12 cellular contexts compared by ENCODE assay signal in genomic region chr3:10251006-10251405, GRCh38.
DNase-seq lines count a peak whose midpoint lies in the region; ATAC-seq lines count a peak whose summit lies in the region.
"Had no signal": no experiment of that assay in that cellular context is flagged by ENCODE, and none has a peak within 500 bp of the region (broad histone marks: within the 10 kb centered on the region; RNA-seq: fewer than 3 reads in every experiment).

No MANE protein-coding gene starts in this region.

- H4K20me1 ChIP-seq in BLaER1 treated with 17β-estradiol and CSF1 and Interleukin-3, amounts not matched to agents 10 nM and 100 nM, result peaks cover 57 to 72% (median 68%) of the 10 kb centered on the region in 11 experiments

- H3K9me3 ChIP-seq in BLaER1 treated with 17β-estradiol and CSF1 and Interleukin-3, amounts not matched to agents 10 nM and 100 nM (replicated peaks in 1 of 11), result peaks cover 5 to 21% (median 9%) of the 10 kb centered on the region in 11 experiments
- H3K9me3 ChIP-seq in HAP-1, result peaks cover 1% of the 10 kb centered on the region; the same call in 1 of the 2 replicates
- no peaks in the 10 kb centered on the region for H3K9me3 ChIP-seq in muscle layer of colon (ENCODE audit: low read length)

- H3K36me3 Mint-ChIP-seq in activated naive CD8-positive, alpha-beta T cell, result peaks cover 30% of the 10 kb centered on the region

- no peak for ATAC-seq in GM18511 (IDR thresholded peaks at IDR 0.05; ENCODE audit: unreplicated experiment)
- ATAC-seq: heart left ventricle had no signal

- H3K4me1 Mint-ChIP-seq in activated naive CD8-positive, alpha-beta T cell (ENCODE audit: low read depth), result peaks cover 66% of the 10 kb centered on the region

- H3K27ac ChIP-seq in BLaER1 treated with 17β-estradiol and CSF1 and Interleukin-3, amounts not matched to agents 10 nM and 100 nM, result peak overlapping the region in 7 of 11 experiments; percentile 21 to 98 (median 96); a peak in 7 of 22 replicates
- no peak overlapping the region for H3K27ac ChIP-seq in muscle layer of colon (ENCODE audit: low read depth, low read length)
- H3K27ac ChIP-seq: heart left ventricle had no signal

- peak overlapping the region; percentile 97 for H3K4me3 Mint-ChIP-seq in activated naive CD8-positive, alpha-beta T cell

- H3K27me3 Mint-ChIP-seq in activated naive CD8-positive, alpha-beta T cell, result no peaks in the 10 kb centered on the region

- peak overlapping the region; percentile 92 to 97 (median 95); a peak in 20 of 22 replicates for H3K9ac ChIP-seq in BLaER1 treated with 17β-estradiol and CSF1 and Interleukin-3, amounts not matched to agents 10 nM and 100 nM
- H3K9ac ChIP-seq in muscle layer of colon (ENCODE audit: low read length), result peak overlapping the region; percentile 27

- H3K27me3 ChIP-seq in BLaER1 treated with 17β-estradiol and CSF1 and Interleukin-3, amounts not matched to agents 10 nM and 100 nM, result no peaks in the 10 kb centered on the region
- H3K27me3 ChIP-seq in HAP-1 (ENCODE audit: low read depth) (no peaks in the 10 kb centered on the region), muscle layer of colon (ENCODE audit: control insufficient read depth in 1 of 2, insufficient read depth in 2 of 2, low read length in 2 of 2) (no peaks in the 10 kb centered on the region)
- H3K27me3 ChIP-seq: heart left ventricle had no signal

- H3K4me1 ChIP-seq in BLaER1 treated with 17β-estradiol and CSF1 and Interleukin-3, amounts not matched to agents 10 nM and 100 nM, result peaks cover 39 to 65% (median 51%) of the 10 kb centered on the region in 10 experiments
- H3K4me1 ChIP-seq in HAP-1 (peaks cover 5% of the 10 kb centered on the region; the same call in 1 of the 2 replicates), muscle layer of colon (ENCODE audit: insufficient read depth, low read length) (peaks cover 19% of the 10 kb centered on the region)

- H3K9me3 Mint-ChIP-seq in activated naive CD8-positive, alpha-beta T cell (ENCODE audit: low read depth), result peaks cover 3% of the 10 kb centered on the region

- H3K4me2 ChIP-seq in BLaER1 treated with 17β-estradiol and CSF1 and Interleukin-3, amounts not matched to agents 10 nM and 100 nM, result peak overlapping the region; percentile 89 to 98 (median 94)

- in situ Hi-C loops in HAP-1 (cut with MboI; ENCODE audit: low sequenced_read_pairs), result no loop called here

- peak overlapping the region; percentile 80 to 92 (median 86); a peak in 19 of 20 replicates for H3K4me3 ChIP-seq in BLaER1 treated with 17β-estradiol and CSF1 and Interleukin-3, amounts not matched to agents 10 nM and 100 nM
- H3K4me3 ChIP-seq in HAP-1 (peak overlapping the region; percentile 71; the same call in 1 of the 2 replicates), muscle layer of colon (ENCODE audit: low read depth in 1 of 2, low read length in 2 of 2) (no peak overlapping the region)

- H3K36me3 ChIP-seq in BLaER1 treated with 17β-estradiol and CSF1 and Interleukin-3, amounts not matched to agents 10 nM and 100 nM, result peaks cover 45 to 68% (median 57%) of the 10 kb centered on the region in 11 experiments
- peaks cover 37% of the 10 kb centered on the region for H3K36me3 ChIP-seq in HAP-1 (replicated peaks)
- peaks cover 22% of the 10 kb centered on the region for H3K36me3 ChIP-seq in muscle layer of colon (ENCODE audit: insufficient read depth, low read length)

- H3K27ac Mint-ChIP-seq in activated naive CD8-positive, alpha-beta T cell, result peak overlapping the region; percentile 98

- no peak for DNase-seq in HAP-1 (ENCODE audit: low spot score in 2 of 2)
- DNase-seq in NCI-H2227 (lab: John Stamatoyannopoulos, UW; ENCODE audit: unreplicated experiment), result no peak
- no peak for DNase-seq in NCI-H2196 treated with DMSO at 0.1 percent for 48 hours (lab: John Stamatoyannopoulos, UW; ENCODE audit: unreplicated experiment)
- no peak for DNase-seq in NCI-H2227 treated with DMSO at 0.1 percent for 48 hours (lab: John Stamatoyannopoulos, UW)
- DNase-seq: heart left ventricle; NCI-H187 treated with DMSO at 0.1 percent for 48 hours; RPMI8226; stimulated activated CD4-positive, alpha-beta T cell treated with anti-CD3 and anti-CD28 coated beads, Interleukin-2, amount 100 ng/mL, for 48 hours had no signal

Comparison
In these comparisons a context has a peak if more than half of its experiments do, and no peak if none do; other contexts are left out.
1. H3K4me3 ChIP-seq: peak in BLaER1 treated with 17β-estradiol and CSF1 and Interleukin-3, amounts not matched to agents 10 nM and 100 nM (10 of 10) and HAP-1 (single experiment); none in muscle layer of colon (0 of 2).